In the genomic region with DNA sequence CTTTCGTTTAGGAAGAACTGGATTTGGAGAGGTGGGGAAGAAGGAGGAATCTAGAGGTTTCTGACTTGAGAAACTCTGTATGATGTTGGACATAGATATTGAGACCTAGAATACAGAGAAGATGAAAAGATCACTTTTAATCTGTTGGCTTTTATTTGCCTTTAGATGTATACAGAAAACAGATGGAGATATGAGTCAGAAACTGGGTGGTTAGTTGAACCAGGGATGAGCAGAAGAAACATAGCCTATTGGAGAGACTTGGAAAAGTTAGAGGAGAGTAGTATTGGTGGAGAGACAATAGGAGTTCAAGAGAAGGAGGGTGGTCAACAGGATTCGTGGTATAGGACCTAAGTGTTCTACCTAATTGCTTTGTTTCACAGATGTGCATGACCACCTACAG, we compare ENCODE assay signal across 14 cellular contexts. TPM values are rescaled to one million over a fixed set of nuclear protein-coding genes. Genes with fewer than 3 reads are reported as not detected.
DNase-seq lines count a peak whose midpoint lies in the region; ATAC-seq and TF ChIP-seq lines count a peak whose summit lies in the region.
"Had no signal": no experiment of that assay in that cellular context is flagged by ENCODE, and none has a peak within 500 bp of the region (broad histone marks: within the 10 kb centered on the region; RNA-seq: fewer than 3 reads in every experiment).

No MANE protein-coding gene starts in this region.

- no peaks in the 10 kb centered on the region; the same call in 1 of the 2 replicates for H3K36me3 ChIP-seq in IMR-90 (ENCODE audit: control insufficient read depth, insufficient read depth, low read length)

- intact Hi-C loops in IMR-90 (cut with micrococcal nuclease), result no loop called here

- peak; percentile 72 for DNase-seq in IMR-90
- no peak for DNase-seq in central memory CD8-positive, alpha-beta T cell (ENCODE audit: low spot score in 2 of 2)
- DNase-seq in NOMO-1 treated with dmso at 0.1 percent for 144 hours (lab: John Stamatoyannopoulos, UW; ENCODE audit: unreplicated experiment), result no peak
- DNase-seq in erythroblast (lab: John Stamatoyannopoulos, UW), result no peak
- DNase-seq: body of pancreas; CD4-positive, CD25-positive, alpha-beta regulatory T cell; H7; MV-4-11; NCI-H2081 treated with DMSO at 0.1 percent for 48 hours; RPMI8226; small intestine; stimulated activated naive CD4-positive, alpha-beta T cell treated with Interleukin-2 at 50 U/mL for 16 hours had no signal

- H3K18ac ChIP-seq in IMR-90 (ENCODE audit: low read depth, low read length), result no peak overlapping the region; the same call in 1 of the 2 replicates

- H3K9ac ChIP-seq in IMR-90 (ENCODE audit: low read depth, low read length), result no peak overlapping the region

- no peak overlapping the region for H3K4me3 Mint-ChIP-seq in central memory CD8-positive, alpha-beta T cell
- no peak overlapping the region for H3K4me3 Mint-ChIP-seq in stimulated activated memory B cell treated with anti-CD40 and anti-IgM and Interleukin-4, amounts not matched to agents 10 μg/mL and 1 μg/mL and 100 μg/mL, for 72 hours

- H3K4ac ChIP-seq in IMR-90 (ENCODE audit: low read depth, low read length), result no peak overlapping the region; the same call in 1 of the 2 replicates

- H2AK5ac ChIP-seq in IMR-90 (ENCODE audit: low read depth, low read length), result peak overlapping the region; percentile 33

- H3K27me3 ChIP-seq in IMR-90 (ENCODE audit: control insufficient read depth, insufficient read depth, low read length), result no peaks in the 10 kb centered on the region
- H3K27me3 ChIP-seq: body of pancreas had no signal

- H4K5ac ChIP-seq in IMR-90 (ENCODE audit: low read depth, low read length), result no peak overlapping the region; the same call in 1 of the 2 replicates

- peak overlapping the region; percentile 20 for H2BK5ac ChIP-seq in IMR-90 (ENCODE audit: low read depth, low read length, poor library complexity, severe bottlenecking)

- peaks cover 51 to 93% of the 10 kb centered on the region in 2 experiments for H3K79me1 ChIP-seq in IMR-90 (ENCODE audit: low read depth in 1 of 2, low read length in 2 of 2)

- no peak overlapping the region for H2AFZ ChIP-seq in IMR-90 (replicated peaks; ENCODE audit: low read length, poor library complexity)

- no peak overlapping the region for H3K56ac ChIP-seq in IMR-90 (ENCODE audit: extremely low read depth, insufficient read depth, low read length)

- H2AK9ac ChIP-seq in IMR-90 (replicated peaks; ENCODE audit: low read depth, low read length, poor library complexity), result no peak overlapping the region

- no peak for TF ChIP-seq POLR2A in IMR-90 (IDR thresholded peaks at IDR 0.05; ENCODE audit: low read depth, low read length)
- no peak for TF ChIP-seq POLR2A in erythroblast (IDR thresholded peaks at IDR 0.05; ENCODE audit: low read length)

- 0 out of 2 replicates have a peak overlapping the region, but pooled peaks have one; percentile 18 for H2BK20ac ChIP-seq in IMR-90 (ENCODE audit: low read depth, low read length)

- H3K9me3 Mint-ChIP-seq in central memory CD8-positive, alpha-beta T cell, result no peaks in the 10 kb centered on the region
- no peaks in the 10 kb centered on the region for H3K9me3 Mint-ChIP-seq in stimulated activated memory B cell treated with anti-CD40 and anti-IgM and Interleukin-4, amounts not matched to agents 10 μg/mL and 1 μg/mL and 100 μg/mL, for 72 hours
- H3K9me3 Mint-ChIP-seq: CD4-positive, CD25-positive, alpha-beta regulatory T cell had no signal

- CTCF ChIA-PET in IMR-90 (lab: Yijun Ruan, JAX), result interaction anchor here (1.0 kb wide), 1 partner anchor 40 kb away, joined by 3 read pairs; no protein-coding TSS in a partner anchor

- in situ Hi-C loops in IMR-90 (cut with MboI; ENCODE audit: low sequenced_read_pairs), result no loop called here

- peaks cover 60% of the 10 kb centered on the region for H4K20me1 ChIP-seq in IMR-90 (ENCODE audit: insufficient read depth, low read length)

- peaks cover 51% of the 10 kb centered on the region for H3K4me1 Mint-ChIP-seq in central memory CD8-positive, alpha-beta T cell
- H3K4me1 Mint-ChIP-seq in stimulated activated memory B cell treated with anti-CD40 and anti-IgM and Interleukin-4, amounts not matched to agents 10 μg/mL and 1 μg/mL and 100 μg/mL, for 72 hours, result peaks cover 49% of the 10 kb centered on the region

- no TSS peak for BruUV-seq in IMR-90 (replicated peaks; lab: Mats Ljungman, UMichigan)

- H2BK120ac ChIP-seq in IMR-90 (ENCODE audit: low read depth, low read length), result 0 out of 2 replicates have a peak overlapping the region, but pooled peaks have one; percentile 4

- dilution Hi-C loops in IMR-90 (cut with HindIII; ENCODE audit: low sequenced_read_pairs, unreplicated experiment), result no loop called here

- H4K8ac ChIP-seq in IMR-90 (ENCODE audit: low read depth in 2 of 2, low read length in 2 of 2), result no peak overlapping the region

- H3K4me2 ChIP-seq in IMR-90 (ENCODE audit: low read depth, low read length), result peak overlapping the region; percentile 57; the same call in 1 of the 2 replicates

- WGBS in IMR-90 (ENCODE audit: extremely low coverage in 2 of 2, insufficient read length in 1 of 2), 2 experiments, result 100% methylated on average over 1 to 2 of the region's 2 CpGs

- H2BK15ac ChIP-seq in IMR-90 (ENCODE audit: low read depth, low read length), result no peak overlapping the region

- no peak overlapping the region for H3K23ac ChIP-seq in IMR-90 (ENCODE audit: low read depth, low read length)

- H3K27ac ChIP-seq in IMR-90 (ENCODE audit: insufficient read depth, low read length), result no peak overlapping the region
- H3K27ac ChIP-seq: body of pancreas had no signal

- peaks cover 17% of the 10 kb centered on the region for H3K9me1 ChIP-seq in IMR-90 (ENCODE audit: insufficient read depth, low read length)

- no peak for TF ChIP-seq RAD21 in IMR-90 (IDR thresholded peaks at IDR 0.05; ENCODE audit: low read length)

- H3K4me3 ChIP-seq in IMR-90 (ENCODE audit: insufficient read depth, low read depth, low read length), result no peak overlapping the region
- H3K4me3 ChIP-seq: body of pancreas had no signal

- no peak for TF ChIP-seq CTCF in IMR-90 (conservative IDR thresholded peaks at IDR 0.05; ENCODE audit: low read depth, low read length)

- H3K4me1 ChIP-seq in IMR-90 (ENCODE audit: control insufficient read depth, insufficient read depth, low read length), result peaks cover 14% of the 10 kb centered on the region

- H3K9me3 ChIP-seq in IMR-90 (ENCODE audit: control insufficient read depth, insufficient read depth, low read length), result no peaks in the 10 kb centered on the region
- H3K9me3 ChIP-seq: body of pancreas had no signal

- no peaks in the 10 kb centered on the region for H3K27me3 Mint-ChIP-seq in central memory CD8-positive, alpha-beta T cell
- H3K27me3 Mint-ChIP-seq in stimulated activated memory B cell treated with anti-CD40 and anti-IgM and Interleukin-4, amounts not matched to agents 10 μg/mL and 1 μg/mL and 100 μg/mL, for 72 hours, result no peaks in the 10 kb centered on the region
- H3K27me3 Mint-ChIP-seq: CD4-positive, CD25-positive, alpha-beta regulatory T cell had no signal

- H4K91ac ChIP-seq in IMR-90 (ENCODE audit: insufficient read depth, low read depth, low read length), result no peak overlapping the region

- POLR2A ChIA-PET in IMR-90 (lab: Charles Lee; ENCODE audit: unreplicated experiment), result no interaction called here

- ATAC-seq in IMR-90 (ENCODE audit: low read depth), result peak; percentile 69; the same call in 1 of the 2 replicates
- no peak for ATAC-seq in central memory CD8-positive, alpha-beta T cell (replicated peaks; ENCODE audit: extremely low read depth, poor library complexity, severe bottlenecking)
- no peak for ATAC-seq in stimulated activated memory B cell treated with anti-CD40 and anti-IgM and Interleukin-4, amounts not matched to agents 10 μg/mL and 1 μg/mL and 100 μg/mL, for 72 hours
- ATAC-seq: activated CD4-positive, CD25-positive, alpha-beta regulatory T cell treated with anti-CD3 and anti-CD28 coated beads, Interleukin-2, amount 50 U/mL, for 24 hours; body of pancreas had no signal

- H3K27ac Mint-ChIP-seq in central memory CD8-positive, alpha-beta T cell (ENCODE audit: low read depth), result peak overlapping the region; percentile 6
- H3K27ac Mint-ChIP-seq in stimulated activated memory B cell treated with anti-CD40 and anti-IgM and Interleukin-4, amounts not matched to agents 10 μg/mL and 1 μg/mL and 100 μg/mL, for 72 hours, result peak overlapping the region; percentile 10

- peaks cover 15% of the 10 kb centered on the region for H3K36me3 Mint-ChIP-seq in central memory CD8-positive, alpha-beta T cell (ENCODE audit: insufficient read depth)
- H3K36me3 Mint-ChIP-seq in stimulated activated memory B cell treated with anti-CD40 and anti-IgM and Interleukin-4, amounts not matched to agents 10 μg/mL and 1 μg/mL and 100 μg/mL, for 72 hours, result peaks cover 21% of the 10 kb centered on the region

- H3K14ac ChIP-seq in IMR-90 (replicated peaks; ENCODE audit: low read depth, low read length), result no peak overlapping the region

TF ChIP-seq in IMR-90, 13 proteins besides CTCF, POLR2A, EP300 and RAD21:
- TF ChIP-seq FOS (IDR thresholded peaks at IDR 0.05; ENCODE audit: low read depth, low read length), result peak; percentile 36; the same call in 1 of the 2 replicates
- TF ChIP-seq MAFK (IDR thresholded peaks at IDR 0.05; ENCODE audit: low read depth, low read length), result no peak

RNA-seq across cellular contexts. Expression of a gene that starts 5.1 kb away (rescaled TPM):
- 13.1 and 14.0 TPM in 2 replicates for total RNA-seq in IMR-90 (2012; rRNA removed)
- 19.8 and 22.5 TPM in 2 replicates for polyA plus RNA-seq in IMR-90 (2012; rRNA removed)
- 7.4 and 11.3 TPM in 2 replicates for polyA plus RNA-seq in IMR-90 (2012; cell fraction: cytosol; rRNA removed)
- 26.7 and 31.4 TPM in 2 replicates for polyA plus RNA-seq in IMR-90 (2012; cell fraction: nucleus; rRNA removed; ENCODE audit: low replicate concordance)

RNA-seq across cellular contexts. Expression of a gene that starts 36.0 kb away (rescaled TPM):
- 5.0 and 5.3 TPM in 2 replicates for total RNA-seq in IMR-90 (2012; rRNA removed)
- polyA plus RNA-seq in IMR-90 (2012; rRNA removed), result 12.0 and 13.3 TPM in 2 replicates
- polyA plus RNA-seq in IMR-90 (2012; cell fraction: cytosol; rRNA removed), result 19.3 and 27.2 TPM in 2 replicates
- polyA plus RNA-seq in IMR-90 (2012; cell fraction: nucleus; rRNA removed; ENCODE audit: low replicate concordance), result 18.2 and 30.1 TPM in 2 replicates

RNA-seq across cellular contexts. Expression of a gene that starts 44.9 kb away (rescaled TPM):
- 8.1 and 8.6 TPM in 2 replicates for total RNA-seq in IMR-90 (2012; rRNA removed)
- 14.6 and 18.6 TPM in 2 replicates for polyA plus RNA-seq in IMR-90 (2012; rRNA removed)
- polyA plus RNA-seq in IMR-90 (2012; cell fraction: cytosol; rRNA removed), result 24.3 and 38.7 TPM in 2 replicates
- polyA plus RNA-seq in IMR-90 (2012; cell fraction: nucleus; rRNA removed; ENCODE audit: low replicate concordance), result 32.6 and 82.1 TPM in 2 replicates

RNA-seq across cellular contexts. Expression of a gene that starts 45.0 kb away (rescaled TPM):
- total RNA-seq in IMR-90 (2012; rRNA removed), result 1.9 and 2.3 TPM in 2 replicates
- polyA plus RNA-seq in IMR-90 (2012; rRNA removed), result 12.5 and 14.5 TPM in 2 replicates
- 6.2 and 16.3 TPM in 2 replicates for polyA plus RNA-seq in IMR-90 (2012; cell fraction: cytosol; rRNA removed)
- 88.4 and 231 TPM in 2 replicates for polyA plus RNA-seq in IMR-90 (2012; cell fraction: nucleus; rRNA removed; ENCODE audit: low replicate concordance)

RNA-seq across cellular contexts. Expression of a gene that starts 49.8 kb away (rescaled TPM):
- 0.54 and 0.83 TPM in 2 replicates for total RNA-seq in IMR-90 (2012; rRNA removed)
- 6.7 and 7.5 TPM in 2 replicates for polyA plus RNA-seq in IMR-90 (2012; rRNA removed)
- polyA plus RNA-seq in IMR-90 (2012; cell fraction: cytosol; rRNA removed), result 0.50 and 2.0 TPM in 2 replicates
- polyA plus RNA-seq in IMR-90 (2012; cell fraction: nucleus; rRNA removed; ENCODE audit: low replicate concordance), result 125 and 166 TPM in 2 replicates
- polyA plus RNA-seq: CD4-positive, CD25-positive, alpha-beta regulatory T cell had no signal
